Comparison of ENCODE assay signal across 25 cellular contexts in genomic region chr1:175675017-175675416, GRCh38.
DNase-seq lines count a peak whose midpoint lies in the region; ATAC-seq and TF ChIP-seq lines count a peak whose summit lies in the region.
"Had no signal": no experiment of that assay in that cellular context is flagged by ENCODE, and none has a peak within 500 bp of the region (broad histone marks: within the 10 kb centered on the region; RNA-seq: fewer than 3 reads in every experiment).

No MANE protein-coding gene starts in this region.

- H2BK5ac ChIP-seq in neuronal stem cell (ENCODE audit: low read length): no peak overlapping the region

- H3K27me3 ChIP-seq in right atrium auricular region (no peaks in the 10 kb centered on the region), neuronal stem cell (ENCODE audit: control insufficient read depth in 3 of 3, insufficient read depth in 3 of 3, low read depth in 1 of 3, low read length in 3 of 3) (no peaks in the 10 kb centered on the region), HAP-1 (ENCODE audit: low read depth) (no peaks in the 10 kb centered on the region)
- H3K27me3 ChIP-seq: Peyer's patch, SJCRH30 had no signal

- TF ChIP-seq CTCF in right atrium auricular region (IDR thresholded peaks at IDR 0.05) (no peak), GM20000 (IDR thresholded peaks at IDR 0.05; ENCODE audit: extremely low read depth, missing control alignments) (no peak)

- H3K4ac ChIP-seq in neuronal stem cell (ENCODE audit: low read length): no peak overlapping the region

- intact Hi-C loops in cardiac septum (cut with DNase I): no loop called here
- intact Hi-C loops in head of caudate nucleus (cut with DNase I): loop anchor here (10.0 kb wide), 1 partner anchor 210 kb away; no protein-coding TSS in a partner anchor

- DNase-seq in cardiac septum (ENCODE audit: low spot score) (peak; percentile 24), right atrium auricular region (ENCODE audit: low spot score) (no peak), head of caudate nucleus (peak in 26 of 42 donors; percentile 13 to 56 (median 30)), neuronal stem cell (ENCODE audit: low spot score) (peak; percentile 38), GM20000 (ENCODE audit: low spot score) (no peak), HAP-1 (ENCODE audit: low spot score in 2 of 2) (no peak), KBM-7 (no peak)
- DNase-seq in activated naive CD4-positive, alpha-beta T cell treated with anti-CD3 and anti-CD28 coated beads, Interleukin-2, amount 50 U/mL, for 72 hours (ENCODE audit: low spot score in 2 of 2): no peak
- DNase-seq: AML-193; CD4-positive, CD25-positive, alpha-beta regulatory T cell; DMS79 treated with DMSO at 0.1 percent for 48 hours; GM23248; H9; MM.1S; NCI-H1092; NCI-H1436; NCI-H1930; NCI-H226; NCI-H510A treated with DMSO at 0.1 percent for 48 hours; NCI-H748 treated with DMSO at 0.1 percent for 48 hours; Peyer's patch; SJCRH30 had no signal

- H3K27ac Mint-ChIP-seq in activated naive CD4-positive, alpha-beta T cell treated with anti-CD3 and anti-CD28 coated beads, Interleukin-2, amount 50 U/mL, for 72 hours: no peak overlapping the region
- H3K27ac Mint-ChIP-seq: H9 had no signal

- H3K9me3 ChIP-seq in right atrium auricular region (no peaks in the 10 kb centered on the region), neuronal stem cell (replicated peaks in 1 of 2; ENCODE audit: control insufficient read depth in 2 of 2, insufficient read depth in 1 of 2, low read depth in 1 of 2, low read length in 2 of 2) (no peaks in the 10 kb centered on the region), HAP-1 (no peaks in the 10 kb centered on the region)
- H3K9me3 ChIP-seq: Peyer's patch, SJCRH30 had no signal

- H3K27ac ChIP-seq in right atrium auricular region (no peak overlapping the region), neuronal stem cell (replicated peaks; ENCODE audit: low read length) (peak overlapping the region; percentile 41)
- H3K27ac ChIP-seq: GM23248, HL-60, SJCRH30 had no signal

- H3K18ac ChIP-seq in neuronal stem cell (ENCODE audit: low read length): no peak overlapping the region

- H3K23ac ChIP-seq in neuronal stem cell (ENCODE audit: low read depth, low read length, poor library complexity): no peak overlapping the region

- H2BK15ac ChIP-seq in neuronal stem cell (ENCODE audit: low read length): no peak overlapping the region

- no peak overlapping the region for H3K4me2 ChIP-seq in neuronal stem cell (ENCODE audit: insufficient read depth, low read length, poor library complexity, severe bottlenecking)

- H3K4me1 ChIP-seq in right atrium auricular region: no peaks in the 10 kb centered on the region
- peaks cover 17 to 30% of the 10 kb centered on the region in 2 donors for H3K4me1 ChIP-seq in neuronal stem cell (ENCODE audit: control insufficient read depth in 2 of 2, insufficient read depth in 1 of 2, low read depth in 1 of 2, low read length in 2 of 2)
- no peaks in the 10 kb centered on the region for H3K4me1 ChIP-seq in HAP-1
- H3K4me1 ChIP-seq: SJCRH30 had no signal

- H3K9ac ChIP-seq in neuronal stem cell (ENCODE audit: low read depth, low read length, poor library complexity): no peak overlapping the region
- H3K9ac ChIP-seq: GM23248 had no signal

- H3K9me3 Mint-ChIP-seq in activated naive CD4-positive, alpha-beta T cell treated with anti-CD3 and anti-CD28 coated beads, Interleukin-2, amount 50 U/mL, for 72 hours: no peaks in the 10 kb centered on the region
- H3K9me3 Mint-ChIP-seq: H9 had no signal

- H2BK12ac ChIP-seq in neuronal stem cell (ENCODE audit: low read length): no peak overlapping the region

- in situ Hi-C loops in HAP-1 (cut with MboI; ENCODE audit: low sequenced_read_pairs) (no loop called here), KBM-7 (cut with MboI; ENCODE audit: low pct_unique_long_range_greater_than_20kb, low sequenced_read_pairs) (no loop called here)

- WGBS in neuronal stem cell (ENCODE audit: extremely low coverage in 2 of 2, insufficient read length in 2 of 2, insufficient replicate concordance in 1 of 2), 2 donors: no CpG with 5 or more reads among the region's 8 CpGs

- H4K91ac ChIP-seq in neuronal stem cell (ENCODE audit: low read depth, low read length, poor library complexity): no peak overlapping the region

- no peaks in the 10 kb centered on the region for H3K79me1 ChIP-seq in neuronal stem cell (ENCODE audit: low read depth, low read length)

- no peak overlapping the region for H2BK120ac ChIP-seq in neuronal stem cell (ENCODE audit: low read depth, low read length)

- H3K36me3 Mint-ChIP-seq in activated naive CD4-positive, alpha-beta T cell treated with anti-CD3 and anti-CD28 coated beads, Interleukin-2, amount 50 U/mL, for 72 hours: no peaks in the 10 kb centered on the region
- H3K36me3 Mint-ChIP-seq: CD4-positive, CD25-positive, alpha-beta regulatory T cell had no signal

- ATAC-seq in activated naive CD4-positive, alpha-beta T cell treated with anti-CD3 and anti-CD28 coated beads, Interleukin-2, amount 50 U/mL, for 72 hours: no peak
- ATAC-seq: HepG2, K562 had no signal

- H3K14ac ChIP-seq in neuronal stem cell (ENCODE audit: low read length): no peak overlapping the region

- no peaks in the 10 kb centered on the region for H3K36me3 ChIP-seq in right atrium auricular region
- H3K36me3 ChIP-seq in neuronal stem cell (replicated peaks in 1 of 2; ENCODE audit: control insufficient read depth in 2 of 2, insufficient read depth in 2 of 2, low read length in 2 of 2): no peaks in the 10 kb centered on the region
- no peaks in the 10 kb centered on the region for H3K36me3 ChIP-seq in HAP-1 (replicated peaks)
- H3K36me3 ChIP-seq: Peyer's patch, SJCRH30 had no signal

- no peak overlapping the region for H3K4me3 ChIP-seq in right atrium auricular region
- no peak overlapping the region for H3K4me3 ChIP-seq in neuronal stem cell (ENCODE audit: low read length in 2 of 2)
- no peak overlapping the region for H3K4me3 ChIP-seq in HAP-1
- H3K4me3 ChIP-seq: GM23248, K562, Peyer's patch, SJCRH30 had no signal

- no peak overlapping the region for H2AFZ ChIP-seq in neuronal stem cell (ENCODE audit: low read length)
- H2AFZ ChIP-seq: GM23248 had no signal

- H2AK5ac ChIP-seq in neuronal stem cell (ENCODE audit: low read depth, low read length): no peak overlapping the region

- H4K8ac ChIP-seq in neuronal stem cell (ENCODE audit: low read depth, low read length): no peak overlapping the region

Comparison
In these comparisons a context has a peak if more than half of its experiments do, and no peak if none do; other contexts are left out.
1. DNase-seq: peak in cardiac septum (single experiment), head of caudate nucleus (26 of 42) and neuronal stem cell (single experiment); none in right atrium auricular region (single experiment), GM20000 (single experiment), activated naive CD4-positive, alpha-beta T cell treated with anti-CD3 and anti-CD28 coated beads, Interleukin-2, amount 50 U/mL, for 72 hours (0 of 2), HAP-1 (0 of 2) and KBM-7 (single experiment).